1 cellular context compared by ENCODE assay signal in genomic region chrX:25005034-25005381, GRCh38.
A peak's percentile ranks its signal among the peaks of the same experiment; 100 is the strongest.
TF ChIP-seq lines count a peak whose summit lies in the region.

No MANE protein-coding gene starts in this region.

TF ChIP-seq in H1, 55 proteins besides CTCF, POLR2A, EP300 and RAD21:
- TF ChIP-seq SUZ12 (IDR thresholded peaks at IDR 0.05; ENCODE audit: low read length): peak; percentile 52
- TF ChIP-seq ATF3 (IDR thresholded peaks at IDR 0.05; ENCODE audit: insufficient read depth, low read depth, low read length): no peak
- peak; percentile 68 for TF ChIP-seq EZH2 (IDR thresholded peaks at IDR 0.05; ENCODE audit: low read depth, low read length, severe bottlenecking)
- TF ChIP-seq CHD2 (IDR thresholded peaks at IDR 0.05; ENCODE audit: low read length): no peak
